1 cellular context compared by ENCODE assay signal in the genomic region with DNA sequence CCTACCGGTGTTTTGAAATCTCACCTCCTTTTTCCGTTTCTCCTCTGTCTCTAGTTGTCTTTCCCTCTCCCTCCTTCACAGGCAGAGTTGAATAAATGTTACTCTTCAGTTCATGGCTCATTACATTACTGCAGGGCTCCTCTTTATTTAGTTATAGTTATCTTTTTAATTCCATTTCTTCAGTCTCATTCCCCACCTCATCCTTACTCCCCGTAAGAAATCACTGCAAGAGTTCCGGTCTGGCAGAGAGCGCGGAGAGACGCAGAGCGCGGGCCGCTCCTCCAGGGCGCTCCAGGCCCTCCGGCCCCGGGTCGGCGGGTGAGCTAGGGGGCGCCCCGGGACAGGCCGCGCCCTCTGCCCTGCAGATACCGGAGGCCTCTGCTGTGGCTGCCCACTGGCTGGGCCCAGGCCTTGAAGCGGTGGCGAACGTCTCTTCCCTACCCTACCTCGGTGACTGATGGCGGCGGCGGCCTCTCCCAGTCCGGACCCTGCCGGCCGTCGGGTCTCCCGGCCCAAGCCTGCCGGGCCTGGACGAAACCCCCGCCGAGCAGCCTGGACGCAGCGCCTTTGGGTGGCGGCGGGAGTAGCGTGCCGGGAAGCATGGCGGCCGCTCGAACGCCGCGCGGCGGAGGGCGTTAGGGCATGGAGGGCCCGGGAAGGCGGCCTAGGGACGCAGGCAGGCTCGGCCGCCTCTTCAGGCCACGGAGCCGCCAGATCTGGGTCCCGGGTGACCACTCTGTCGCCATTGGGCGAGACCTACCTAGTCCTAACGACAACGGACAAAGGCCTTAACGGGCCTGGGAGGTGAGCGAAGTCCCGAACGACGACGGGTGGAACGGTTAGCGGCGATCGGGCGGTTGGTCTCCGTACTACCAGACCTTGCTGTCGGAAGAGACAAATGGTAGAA.
TF ChIP-seq lines count a peak whose summit lies in the region.

No MANE protein-coding gene starts in this region.

TF ChIP-seq in HEK293, 187 proteins besides CTCF, POLR2A, EP300 and RAD21 (continued from another document and continues in another):
- TF ChIP-seq, protein P1, sequence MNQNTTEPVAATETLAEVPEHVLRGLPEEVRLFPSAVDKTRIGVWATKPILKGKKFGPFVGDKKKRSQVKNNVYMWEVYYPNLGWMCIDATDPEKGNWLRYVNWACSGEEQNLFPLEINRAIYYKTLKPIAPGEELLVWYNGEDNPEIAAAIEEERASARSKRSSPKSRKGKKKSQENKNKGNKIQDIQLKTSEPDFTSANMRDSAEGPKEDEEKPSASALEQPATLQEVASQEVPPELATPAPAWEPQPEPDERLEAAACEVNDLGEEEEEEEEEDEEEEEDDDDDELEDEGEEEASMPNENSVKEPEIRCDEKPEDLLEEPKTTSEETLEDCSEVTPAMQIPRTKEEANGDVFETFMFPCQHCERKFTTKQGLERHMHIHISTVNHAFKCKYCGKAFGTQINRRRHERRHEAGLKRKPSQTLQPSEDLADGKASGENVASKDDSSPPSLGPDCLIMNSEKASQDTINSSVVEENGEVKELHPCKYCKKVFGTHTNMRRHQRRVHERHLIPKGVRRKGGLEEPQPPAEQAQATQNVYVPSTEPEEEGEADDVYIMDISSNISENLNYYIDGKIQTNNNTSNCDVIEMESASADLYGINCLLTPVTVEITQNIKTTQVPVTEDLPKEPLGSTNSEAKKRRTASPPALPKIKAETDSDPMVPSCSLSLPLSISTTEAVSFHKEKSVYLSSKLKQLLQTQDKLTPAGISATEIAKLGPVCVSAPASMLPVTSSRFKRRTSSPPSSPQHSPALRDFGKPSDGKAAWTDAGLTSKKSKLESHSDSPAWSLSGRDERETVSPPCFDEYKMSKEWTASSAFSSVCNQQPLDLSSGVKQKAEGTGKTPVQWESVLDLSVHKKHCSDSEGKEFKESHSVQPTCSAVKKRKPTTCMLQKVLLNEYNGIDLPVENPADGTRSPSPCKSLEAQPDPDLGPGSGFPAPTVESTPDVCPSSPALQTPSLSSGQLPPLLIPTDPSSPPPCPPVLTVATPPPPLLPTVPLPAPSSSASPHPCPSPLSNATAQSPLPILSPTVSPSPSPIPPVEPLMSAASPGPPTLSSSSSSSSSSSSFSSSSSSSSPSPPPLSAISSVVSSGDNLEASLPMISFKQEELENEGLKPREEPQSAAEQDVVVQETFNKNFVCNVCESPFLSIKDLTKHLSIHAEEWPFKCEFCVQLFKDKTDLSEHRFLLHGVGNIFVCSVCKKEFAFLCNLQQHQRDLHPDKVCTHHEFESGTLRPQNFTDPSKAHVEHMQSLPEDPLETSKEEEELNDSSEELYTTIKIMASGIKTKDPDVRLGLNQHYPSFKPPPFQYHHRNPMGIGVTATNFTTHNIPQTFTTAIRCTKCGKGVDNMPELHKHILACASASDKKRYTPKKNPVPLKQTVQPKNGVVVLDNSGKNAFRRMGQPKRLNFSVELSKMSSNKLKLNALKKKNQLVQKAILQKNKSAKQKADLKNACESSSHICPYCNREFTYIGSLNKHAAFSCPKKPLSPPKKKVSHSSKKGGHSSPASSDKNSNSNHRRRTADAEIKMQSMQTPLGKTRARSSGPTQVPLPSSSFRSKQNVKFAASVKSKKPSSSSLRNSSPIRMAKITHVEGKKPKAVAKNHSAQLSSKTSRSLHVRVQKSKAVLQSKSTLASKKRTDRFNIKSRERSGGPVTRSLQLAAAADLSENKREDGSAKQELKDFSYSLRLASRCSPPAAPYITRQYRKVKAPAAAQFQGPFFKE (tag by site-specific recombination; IDR thresholded peaks at IDR 0.05; ENCODE audit: borderline replicate concordance) = no peak
- TF ChIP-seq, protein P2, sequence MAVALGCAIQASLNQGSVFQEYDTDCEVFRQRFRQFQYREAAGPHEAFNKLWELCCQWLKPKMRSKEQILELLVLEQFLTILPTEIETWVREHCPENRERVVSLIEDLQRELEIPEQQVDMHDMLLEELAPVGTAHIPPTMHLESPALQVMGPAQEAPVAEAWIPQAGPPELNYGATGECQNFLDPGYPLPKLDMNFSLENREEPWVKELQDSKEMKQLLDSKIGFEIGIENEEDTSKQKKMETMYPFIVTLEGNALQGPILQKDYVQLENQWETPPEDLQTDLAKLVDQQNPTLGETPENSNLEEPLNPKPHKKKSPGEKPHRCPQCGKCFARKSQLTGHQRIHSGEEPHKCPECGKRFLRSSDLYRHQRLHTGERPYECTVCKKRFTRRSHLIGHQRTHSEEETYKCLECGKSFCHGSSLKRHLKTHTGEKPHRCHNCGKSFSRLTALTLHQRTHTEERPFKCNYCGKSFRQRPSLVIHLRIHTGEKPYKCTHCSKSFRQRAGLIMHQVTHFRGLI (tag by site-specific recombination; IDR thresholded peaks at IDR 0.05) = no peak; the same call in 1 of the 2 replicates
- TF ChIP-seq ZNF211 (tag by site-specific recombination; IDR thresholded peaks at IDR 0.05; ENCODE audit: low read depth) (no peak), ZNF600 (tag by site-specific recombination; IDR thresholded peaks at IDR 0.05) (peak; percentile 94; the same call in 1 of the 2 replicates), FEZF1 (tag by site-specific recombination; IDR thresholded peaks at IDR 0.05) (no peak), ZBTB8A (tag by site-specific recombination; IDR thresholded peaks at IDR 0.05) (peak; percentile 87), ZNF548 (tag by site-specific recombination; IDR thresholded peaks at IDR 0.05) (no peak), REPIN1 (tag by site-specific recombination; IDR thresholded peaks at IDR 0.05; ENCODE audit: low read depth) (no peak), GLIS2 (tag by site-specific recombination; IDR thresholded peaks at IDR 0.05) (peak; percentile 70), MEIS1 (CRISPR knock-in tag; IDR thresholded peaks at IDR 0.05; ENCODE audit: borderline replicate concordance) (no peak), ZNF76 (tag by site-specific recombination; IDR thresholded peaks at IDR 0.05; ENCODE audit: borderline replicate concordance, low read depth) (peak; percentile 78), ZNF175 (tag by site-specific recombination; IDR thresholded peaks at IDR 0.05) (no peak), MYNN (tag by site-specific recombination; IDR thresholded peaks at IDR 0.05; ENCODE audit: borderline replicate concordance) (no peak), ZFP3 (tag by site-specific recombination; IDR thresholded peaks at IDR 0.05; ENCODE audit: low read depth) (no peak), ZBTB20 (tag by site-specific recombination; IDR thresholded peaks at IDR 0.05) (peak; percentile 87), KLF16 (tag by site-specific recombination; IDR thresholded peaks at IDR 0.05) (no peak), ZNF473 (tag by site-specific recombination; IDR thresholded peaks at IDR 0.05) (no peak), ZNF621 (tag by site-specific recombination; IDR thresholded peaks at IDR 0.05) (no peak), ZNF664 (tag by site-specific recombination; IDR thresholded peaks at IDR 0.05) (no peak), ZNF423 (tag by site-specific recombination; IDR thresholded peaks at IDR 0.05) (peak; percentile 99), GFI1B (tag by site-specific recombination; IDR thresholded peaks at IDR 0.05) (peak; percentile 72; the same call in 1 of the 2 replicates), ZNF202 (tag by site-specific recombination; IDR thresholded peaks at IDR 0.05; ENCODE audit: borderline replicate concordance) (no peak), SALL2 (tag by site-specific recombination; IDR thresholded peaks at IDR 0.05; ENCODE audit: borderline replicate concordance) (no peak), ZNF785 (tag by site-specific recombination; IDR thresholded peaks at IDR 0.05) (no peak)
- TF ChIP-seq, protein P3, sequence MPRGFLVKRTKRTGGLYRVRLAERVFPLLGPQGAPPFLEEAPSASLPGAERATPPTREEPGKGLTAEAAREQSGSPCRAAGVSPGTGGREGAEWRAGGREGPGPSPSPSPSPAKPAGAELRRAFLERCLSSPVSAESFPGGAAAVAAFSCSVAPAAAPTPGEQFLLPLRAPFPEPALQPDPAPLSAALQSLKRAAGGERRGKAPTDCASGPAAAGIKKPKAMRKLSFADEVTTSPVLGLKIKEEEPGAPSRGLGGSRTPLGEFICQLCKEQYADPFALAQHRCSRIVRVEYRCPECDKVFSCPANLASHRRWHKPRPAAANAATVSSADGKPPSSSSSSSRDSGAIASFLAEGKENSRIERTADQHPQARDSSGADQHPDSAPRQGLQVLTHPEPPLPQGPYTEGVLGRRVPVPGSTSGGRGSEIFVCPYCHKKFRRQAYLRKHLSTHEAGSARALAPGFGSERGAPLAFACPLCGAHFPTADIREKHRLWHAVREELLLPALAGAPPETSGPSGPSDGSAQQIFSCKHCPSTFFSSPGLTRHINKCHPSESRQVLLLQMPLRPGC (tag by site-specific recombination; IDR thresholded peaks at IDR 0.05) = 0 out of 2 replicates have a peak, but pooled peaks have one; percentile 26
- TF ChIP-seq, protein P4, sequence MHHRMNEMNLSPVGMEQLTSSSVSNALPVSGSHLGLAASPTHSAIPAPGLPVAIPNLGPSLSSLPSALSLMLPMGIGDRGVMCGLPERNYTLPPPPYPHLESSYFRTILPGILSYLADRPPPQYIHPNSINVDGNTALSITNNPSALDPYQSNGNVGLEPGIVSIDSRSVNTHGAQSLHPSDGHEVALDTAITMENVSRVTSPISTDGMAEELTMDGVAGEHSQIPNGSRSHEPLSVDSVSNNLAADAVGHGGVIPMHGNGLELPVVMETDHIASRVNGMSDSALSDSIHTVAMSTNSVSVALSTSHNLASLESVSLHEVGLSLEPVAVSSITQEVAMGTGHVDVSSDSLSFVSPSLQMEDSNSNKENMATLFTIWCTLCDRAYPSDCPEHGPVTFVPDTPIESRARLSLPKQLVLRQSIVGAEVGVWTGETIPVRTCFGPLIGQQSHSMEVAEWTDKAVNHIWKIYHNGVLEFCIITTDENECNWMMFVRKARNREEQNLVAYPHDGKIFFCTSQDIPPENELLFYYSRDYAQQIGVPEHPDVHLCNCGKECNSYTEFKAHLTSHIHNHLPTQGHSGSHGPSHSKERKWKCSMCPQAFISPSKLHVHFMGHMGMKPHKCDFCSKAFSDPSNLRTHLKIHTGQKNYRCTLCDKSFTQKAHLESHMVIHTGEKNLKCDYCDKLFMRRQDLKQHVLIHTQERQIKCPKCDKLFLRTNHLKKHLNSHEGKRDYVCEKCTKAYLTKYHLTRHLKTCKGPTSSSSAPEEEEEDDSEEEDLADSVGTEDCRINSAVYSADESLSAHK (tag by site-specific recombination; IDR thresholded peaks at IDR 0.05) = no peak
- TF ChIP-seq, protein P5, sequence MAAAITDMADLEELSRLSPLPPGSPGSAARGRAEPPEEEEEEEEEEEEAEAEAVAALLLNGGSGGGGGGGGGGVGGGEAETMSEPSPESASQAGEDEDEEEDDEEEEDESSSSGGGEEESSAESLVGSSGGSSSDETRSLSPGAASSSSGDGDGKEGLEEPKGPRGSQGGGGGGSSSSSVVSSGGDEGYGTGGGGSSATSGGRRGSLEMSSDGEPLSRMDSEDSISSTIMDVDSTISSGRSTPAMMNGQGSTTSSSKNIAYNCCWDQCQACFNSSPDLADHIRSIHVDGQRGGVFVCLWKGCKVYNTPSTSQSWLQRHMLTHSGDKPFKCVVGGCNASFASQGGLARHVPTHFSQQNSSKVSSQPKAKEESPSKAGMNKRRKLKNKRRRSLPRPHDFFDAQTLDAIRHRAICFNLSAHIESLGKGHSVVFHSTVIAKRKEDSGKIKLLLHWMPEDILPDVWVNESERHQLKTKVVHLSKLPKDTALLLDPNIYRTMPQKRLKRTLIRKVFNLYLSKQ (tag by site-specific recombination; IDR thresholded peaks at IDR 0.05; ENCODE audit: borderline replicate concordance) = no peak
- TF ChIP-seq, protein P6, sequence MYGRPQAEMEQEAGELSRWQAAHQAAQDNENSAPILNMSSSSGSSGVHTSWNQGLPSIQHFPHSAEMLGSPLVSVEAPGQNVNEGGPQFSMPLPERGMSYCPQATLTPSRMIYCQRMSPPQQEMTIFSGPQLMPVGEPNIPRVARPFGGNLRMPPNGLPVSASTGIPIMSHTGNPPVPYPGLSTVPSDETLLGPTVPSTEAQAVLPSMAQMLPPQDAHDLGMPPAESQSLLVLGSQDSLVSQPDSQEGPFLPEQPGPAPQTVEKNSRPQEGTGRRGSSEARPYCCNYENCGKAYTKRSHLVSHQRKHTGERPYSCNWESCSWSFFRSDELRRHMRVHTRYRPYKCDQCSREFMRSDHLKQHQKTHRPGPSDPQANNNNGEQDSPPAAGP (tag by site-specific recombination; IDR thresholded peaks at IDR 0.05) = no peak
- TF ChIP-seq, protein P7, sequence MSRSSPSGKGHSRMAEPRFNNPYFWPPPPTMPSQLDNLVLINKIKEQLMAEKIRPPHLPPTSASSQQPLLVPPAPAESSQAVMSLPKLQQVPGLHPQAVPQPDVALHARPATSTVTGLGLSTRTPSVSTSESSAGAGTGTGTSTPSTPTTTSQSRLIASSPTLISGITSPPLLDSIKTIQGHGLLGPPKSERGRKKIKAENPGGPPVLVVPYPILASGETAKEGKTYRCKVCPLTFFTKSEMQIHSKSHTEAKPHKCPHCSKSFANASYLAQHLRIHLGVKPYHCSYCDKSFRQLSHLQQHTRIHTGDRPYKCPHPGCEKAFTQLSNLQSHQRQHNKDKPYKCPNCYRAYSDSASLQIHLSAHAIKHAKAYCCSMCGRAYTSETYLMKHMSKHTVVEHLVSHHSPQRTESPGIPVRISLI (tag by site-specific recombination; IDR thresholded peaks at IDR 0.05) = no peak
- TF ChIP-seq, protein P8, sequence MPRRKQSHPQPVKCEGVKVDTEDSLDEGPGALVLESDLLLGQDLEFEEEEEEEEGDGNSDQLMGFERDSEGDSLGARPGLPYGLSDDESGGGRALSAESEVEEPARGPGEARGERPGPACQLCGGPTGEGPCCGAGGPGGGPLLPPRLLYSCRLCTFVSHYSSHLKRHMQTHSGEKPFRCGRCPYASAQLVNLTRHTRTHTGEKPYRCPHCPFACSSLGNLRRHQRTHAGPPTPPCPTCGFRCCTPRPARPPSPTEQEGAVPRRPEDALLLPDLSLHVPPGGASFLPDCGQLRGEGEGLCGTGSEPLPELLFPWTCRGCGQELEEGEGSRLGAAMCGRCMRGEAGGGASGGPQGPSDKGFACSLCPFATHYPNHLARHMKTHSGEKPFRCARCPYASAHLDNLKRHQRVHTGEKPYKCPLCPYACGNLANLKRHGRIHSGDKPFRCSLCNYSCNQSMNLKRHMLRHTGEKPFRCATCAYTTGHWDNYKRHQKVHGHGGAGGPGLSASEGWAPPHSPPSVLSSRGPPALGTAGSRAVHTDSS (tag by site-specific recombination; IDR thresholded peaks at IDR 0.05) = no peak
- TF ChIP-seq, protein P9, sequence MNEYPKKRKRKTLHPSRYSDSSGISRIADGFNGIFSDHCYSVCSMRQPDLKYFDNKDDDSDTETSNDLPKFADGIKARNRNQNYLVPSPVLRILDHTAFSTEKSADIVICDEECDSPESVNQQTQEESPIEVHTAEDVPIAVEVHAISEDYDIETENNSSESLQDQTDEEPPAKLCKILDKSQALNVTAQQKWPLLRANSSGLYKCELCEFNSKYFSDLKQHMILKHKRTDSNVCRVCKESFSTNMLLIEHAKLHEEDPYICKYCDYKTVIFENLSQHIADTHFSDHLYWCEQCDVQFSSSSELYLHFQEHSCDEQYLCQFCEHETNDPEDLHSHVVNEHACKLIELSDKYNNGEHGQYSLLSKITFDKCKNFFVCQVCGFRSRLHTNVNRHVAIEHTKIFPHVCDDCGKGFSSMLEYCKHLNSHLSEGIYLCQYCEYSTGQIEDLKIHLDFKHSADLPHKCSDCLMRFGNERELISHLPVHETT (tag by site-specific recombination; IDR thresholded peaks at IDR 0.05) = no peak
- TF ChIP-seq, protein P10, sequence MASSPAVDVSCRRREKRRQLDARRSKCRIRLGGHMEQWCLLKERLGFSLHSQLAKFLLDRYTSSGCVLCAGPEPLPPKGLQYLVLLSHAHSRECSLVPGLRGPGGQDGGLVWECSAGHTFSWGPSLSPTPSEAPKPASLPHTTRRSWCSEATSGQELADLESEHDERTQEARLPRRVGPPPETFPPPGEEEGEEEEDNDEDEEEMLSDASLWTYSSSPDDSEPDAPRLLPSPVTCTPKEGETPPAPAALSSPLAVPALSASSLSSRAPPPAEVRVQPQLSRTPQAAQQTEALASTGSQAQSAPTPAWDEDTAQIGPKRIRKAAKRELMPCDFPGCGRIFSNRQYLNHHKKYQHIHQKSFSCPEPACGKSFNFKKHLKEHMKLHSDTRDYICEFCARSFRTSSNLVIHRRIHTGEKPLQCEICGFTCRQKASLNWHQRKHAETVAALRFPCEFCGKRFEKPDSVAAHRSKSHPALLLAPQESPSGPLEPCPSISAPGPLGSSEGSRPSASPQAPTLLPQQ (tag by site-specific recombination; IDR thresholded peaks at IDR 0.05) = peak; percentile 76
